ENCODE assay signal across 19 cellular contexts in genomic region chr1:100795646-100795985, GRCh38.
"Had no signal": no experiment of that assay in that cellular context is flagged by ENCODE, and none has a peak within 500 bp of the region (broad histone marks: within the 10 kb centered on the region; RNA-seq: fewer than 3 reads in every experiment).

No MANE protein-coding gene starts in this region.

- H3K9me3 ChIP-seq: adrenal gland had no signal

- H3K9ac ChIP-seq: KMS-11 had no signal

- H3K4me3 Mint-ChIP-seq: activated CD8-positive, alpha-beta T cell treated with anti-CD3 and anti-CD28 coated beads, Interleukin-2, amount 10 ng/mL, durations not matched to agents 7 days and 5 days; activated naive CD8-positive, alpha-beta T cell treated with anti-CD3 and anti-CD28 coated beads, Interleukin-2, amount 10 ng/mL, durations not matched to agents 7 days and 5 days; IgD-negative memory B cell; T-helper 17 cell; WTC11 had no signal

- DNase-seq: activated CD4-positive, alpha-beta T cell treated with anti-CD3 and anti-CD28 coated beads for 48 hours; activated CD4-positive, alpha-beta T cell treated with anti-CD3 and anti-CD28 coated beads, Interleukin-2, amount 50 U/mL, for 4 hours; activated CD4-positive, CD25-positive, alpha-beta regulatory T cell treated with anti-CD3 and anti-CD28 coated beads, Interleukin-2, amount 50 U/mL, for 72 hours; activated CD8-positive, alpha-beta memory T cell treated with anti-CD3 and anti-CD28 coated beads, Interleukin-2, amount 50 U/mL, for 48 hours; activated CD8-positive, alpha-beta T cell treated with anti-CD3 and anti-CD28 coated beads, Interleukin-2, amount 10 ng/mL, durations not matched to agents 7 days and 5 days; activated naive CD4-positive, alpha-beta T cell treated with anti-CD3 and anti-CD28 coated beads, Interleukin-2, amount 50 U/mL, for 16 hours; activated naive CD8-positive, alpha-beta T cell treated with anti-CD3 and anti-CD28 coated beads, Interleukin-2, amount 10 ng/mL, durations not matched to agents 7 days and 5 days; activated T-cell treated with anti-CD3 and anti-CD28 coated beads, Interleukin-2, amount 50 U/mL, for 1 hour; adrenal gland; central memory CD4-positive, alpha-beta T cell; NCI-H1092; NCI-H510A treated with DMSO at 0.1 percent for 48 hours; NCI-H774; SIG-M5; T-helper 17 cell; T-helper 9 cell had no signal

- H3K36me3 ChIP-seq: adrenal gland had no signal

- H3K4me1 Mint-ChIP-seq: activated naive CD8-positive, alpha-beta T cell treated with anti-CD3 and anti-CD28 coated beads, Interleukin-2, amount 10 ng/mL, durations not matched to agents 7 days and 5 days; IgD-negative memory B cell; T-helper 17 cell had no signal

- H3K4me3 ChIP-seq: adrenal gland had no signal

- ATAC-seq: activated CD8-positive, alpha-beta T cell treated with anti-CD3 and anti-CD28 coated beads, Interleukin-2, amount 10 ng/mL, durations not matched to agents 7 days and 5 days; T-helper 17 cell; WTC11 had no signal

- H3K4me1 ChIP-seq: adrenal gland had no signal

- H3K27me3 ChIP-seq: adrenal gland had no signal

- H3K36me3 Mint-ChIP-seq: IgD-negative memory B cell had no signal

- H3K27ac Mint-ChIP-seq: activated CD8-positive, alpha-beta T cell treated with anti-CD3 and anti-CD28 coated beads, Interleukin-2, amount 10 ng/mL, durations not matched to agents 7 days and 5 days; activated naive CD8-positive, alpha-beta T cell treated with anti-CD3 and anti-CD28 coated beads, Interleukin-2, amount 10 ng/mL, durations not matched to agents 7 days and 5 days; IgD-negative memory B cell; T-helper 17 cell; WTC11 had no signal

- H3K27ac ChIP-seq: adrenal gland, KMS-11 had no signal
